Comparison of ENCODE assay signal across 9 cellular contexts in the genomic region with DNA sequence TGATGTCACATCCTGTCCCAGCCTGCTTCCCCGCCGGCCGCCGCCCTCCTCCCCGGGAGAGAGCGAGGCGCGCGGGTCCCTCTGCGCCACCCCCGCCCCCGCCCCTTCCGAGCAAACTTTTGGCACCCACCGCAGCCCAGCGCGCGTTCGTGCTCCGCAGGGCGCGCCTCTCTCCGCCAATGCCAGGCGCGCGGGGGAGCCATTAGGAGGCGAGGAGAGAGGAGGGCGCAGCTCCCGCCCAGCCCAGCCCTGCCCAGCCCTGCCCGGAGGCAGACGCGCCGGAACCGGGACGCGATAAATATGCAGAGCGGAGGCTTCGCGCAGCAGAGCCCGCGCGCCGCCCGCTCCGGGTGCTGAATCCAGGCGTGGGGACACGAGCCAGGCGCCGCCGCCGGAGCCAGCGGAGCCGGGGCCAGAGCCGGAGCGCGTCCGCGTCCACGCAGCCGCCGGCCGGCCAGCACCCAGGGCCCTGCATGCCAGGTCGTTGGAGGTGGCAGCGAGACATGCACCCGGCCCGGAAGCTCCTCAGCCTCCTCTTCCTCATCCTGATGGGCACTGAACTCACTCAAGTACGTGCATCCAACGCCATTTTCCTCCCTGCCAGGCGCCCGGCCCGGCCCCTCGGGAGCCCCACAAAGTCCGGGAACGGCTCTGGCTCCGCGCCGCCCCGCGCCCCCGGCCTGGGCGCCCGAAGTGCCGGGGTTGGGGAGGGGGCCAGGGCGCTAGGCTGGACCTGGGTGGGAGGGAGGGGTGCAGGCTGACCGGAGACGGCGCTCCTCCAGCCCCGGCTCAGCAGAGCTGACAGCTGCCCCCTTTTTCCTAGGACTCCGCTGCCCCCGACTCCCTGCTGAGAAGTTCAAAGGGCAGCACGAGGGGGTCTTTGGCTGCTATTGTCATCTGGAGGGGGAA. TPM values are rescaled to one million over a fixed set of nuclear protein-coding genes. Genes with fewer than 3 reads are reported as not detected.
DNase-seq lines count a peak whose midpoint lies in the region; ATAC-seq and TF ChIP-seq lines count a peak whose summit lies in the region.
"Had no signal": no experiment of that assay in that cellular context is flagged by ENCODE, and none has a peak within 500 bp of the region (broad histone marks: within the 10 kb centered on the region; RNA-seq: fewer than 3 reads in every experiment).

No MANE protein-coding gene starts in this region.

- intact Hi-C loops in activated CD4-positive, alpha-beta memory T cell treated with anti-CD3 and anti-CD28 coated beads for 36 hours (cut with micrococcal nuclease), result no loop called here
- intact Hi-C loops in dendritic cell treated with granulocyte-macrophage colony-stimulating factor and Interleukin-4, amounts not matched to agents 40 ng/mL and 50 ng/mL, for 4 days (cut with micrococcal nuclease), result no loop called here

- peak; percentile 63 to 85 for ATAC-seq in upper lobe of left lung (ENCODE audit: low FRiP score in 2 of 2)
- ATAC-seq in stimulated activated naive CD8-positive, alpha-beta T cell treated with anti-CD3 and anti-CD28 coated beads, Interleukin-15, Interleukin-2, amounts not matched to agents 100 U/mL and 50 U/mL, for 24 hours, result no peak
- ATAC-seq in GM21390 (IDR thresholded peaks at IDR 0.05; ENCODE audit: unreplicated experiment), result no peak
- ATAC-seq in HG03039 (IDR thresholded peaks at IDR 0.05; ENCODE audit: unreplicated experiment), result no peak

- peak; percentile 4 for DNase-seq in activated CD4-positive, alpha-beta memory T cell treated with anti-CD3 and anti-CD28 coated beads for 36 hours
- no peak for DNase-seq in activated CD4-positive, alpha-beta memory T cell treated with anti-CD3 and anti-CD28 coated beads, Interleukin-2, amount 10 ng/mL, durations not matched to agents 7 days and 5 days
- DNase-seq in mesenteric fat pad (ENCODE audit: low spot score) (peak; percentile 91), upper lobe of left lung (peak; percentile 46 to 93)
- no peak for DNase-seq in stimulated activated naive CD8-positive, alpha-beta T cell treated with anti-CD3 and anti-CD28 coated beads, Interleukin-15, Interleukin-2, amounts not matched to agents 100 U/mL and 50 U/mL, for 24 hours
- DNase-seq: CD4-positive, CD25-positive, alpha-beta regulatory T cell had no signal

- TF ChIP-seq POLR2A in upper lobe of left lung (IDR thresholded peaks at IDR 0.05), result peak in 1 of 4 donors; percentile 16

- no peak overlapping the region for H3K27ac Mint-ChIP-seq in activated CD4-positive, alpha-beta memory T cell treated with anti-CD3 and anti-CD28 coated beads for 36 hours
- H3K27ac Mint-ChIP-seq in activated CD4-positive, alpha-beta memory T cell treated with anti-CD3 and anti-CD28 coated beads, Interleukin-2, amount 10 ng/mL, durations not matched to agents 7 days and 5 days, result no peak overlapping the region
- no peak overlapping the region for H3K27ac Mint-ChIP-seq in dendritic cell treated with granulocyte-macrophage colony-stimulating factor and Interleukin-4, amounts not matched to agents 40 ng/mL and 50 ng/mL, for 4 days
- H3K27ac Mint-ChIP-seq: CD4-positive, CD25-positive, alpha-beta regulatory T cell had no signal

- no peaks in the 10 kb centered on the region for H3K9me3 Mint-ChIP-seq in activated CD4-positive, alpha-beta memory T cell treated with anti-CD3 and anti-CD28 coated beads for 36 hours
- H3K9me3 Mint-ChIP-seq in activated CD4-positive, alpha-beta memory T cell treated with anti-CD3 and anti-CD28 coated beads, Interleukin-2, amount 10 ng/mL, durations not matched to agents 7 days and 5 days, result no peaks in the 10 kb centered on the region
- H3K9me3 Mint-ChIP-seq in dendritic cell treated with granulocyte-macrophage colony-stimulating factor and Interleukin-4, amounts not matched to agents 40 ng/mL and 50 ng/mL, for 4 days, result no peaks in the 10 kb centered on the region
- H3K9me3 Mint-ChIP-seq: CD4-positive, CD25-positive, alpha-beta regulatory T cell had no signal

- POLR2A ChIA-PET in activated CD4-positive, alpha-beta memory T cell treated with anti-CD3 and anti-CD28 coated beads for 36 hours (lab: Charles Lee), result no interaction called here
- POLR2A ChIA-PET in activated CD4-positive, alpha-beta memory T cell treated with anti-CD3 and anti-CD28 coated beads, Interleukin-2, amount 10 ng/mL, durations not matched to agents 7 days and 5 days (lab: Charles Lee), result no interaction called here

- no peak for TF ChIP-seq CTCF in upper lobe of left lung (IDR thresholded peaks at IDR 0.05)

- peaks cover 3 to 18% (median 12%) of the 10 kb centered on the region in 4 donors for H3K4me1 ChIP-seq in upper lobe of left lung

- H3K9me3 ChIP-seq in upper lobe of left lung, result no peaks in the 10 kb centered on the region

- H3K36me3 ChIP-seq in upper lobe of left lung, result no peaks in the 10 kb centered on the region

- H3K27me3 Mint-ChIP-seq in activated CD4-positive, alpha-beta memory T cell treated with anti-CD3 and anti-CD28 coated beads for 36 hours, result peaks cover 26% of the 10 kb centered on the region
- H3K27me3 Mint-ChIP-seq in activated CD4-positive, alpha-beta memory T cell treated with anti-CD3 and anti-CD28 coated beads, Interleukin-2, amount 10 ng/mL, durations not matched to agents 7 days and 5 days, result peaks cover 21% of the 10 kb centered on the region
- H3K27me3 Mint-ChIP-seq in dendritic cell treated with granulocyte-macrophage colony-stimulating factor and Interleukin-4, amounts not matched to agents 40 ng/mL and 50 ng/mL, for 4 days, result peaks cover 63% of the 10 kb centered on the region

- 1 to 4% methylated on average over 16 to 34 of the region's 90 CpGs for WGBS in upper lobe of left lung, 2 donors

- peaks cover 0 to 14% (median 5%) of the 10 kb centered on the region in 4 donors for H3K27me3 ChIP-seq in upper lobe of left lung

- no peak overlapping the region for H3K4me3 Mint-ChIP-seq in activated CD4-positive, alpha-beta memory T cell treated with anti-CD3 and anti-CD28 coated beads for 36 hours
- H3K4me3 Mint-ChIP-seq in activated CD4-positive, alpha-beta memory T cell treated with anti-CD3 and anti-CD28 coated beads, Interleukin-2, amount 10 ng/mL, durations not matched to agents 7 days and 5 days, result no peak overlapping the region
- peak overlapping the region; percentile 59 for H3K4me3 Mint-ChIP-seq in dendritic cell treated with granulocyte-macrophage colony-stimulating factor and Interleukin-4, amounts not matched to agents 40 ng/mL and 50 ng/mL, for 4 days
- H3K4me3 Mint-ChIP-seq: CD4-positive, CD25-positive, alpha-beta regulatory T cell had no signal

- no peaks in the 10 kb centered on the region for H3K36me3 Mint-ChIP-seq in activated CD4-positive, alpha-beta memory T cell treated with anti-CD3 and anti-CD28 coated beads for 36 hours
- no peaks in the 10 kb centered on the region for H3K36me3 Mint-ChIP-seq in activated CD4-positive, alpha-beta memory T cell treated with anti-CD3 and anti-CD28 coated beads, Interleukin-2, amount 10 ng/mL, durations not matched to agents 7 days and 5 days (ENCODE audit: low read depth)
- no peaks in the 10 kb centered on the region for H3K36me3 Mint-ChIP-seq in dendritic cell treated with granulocyte-macrophage colony-stimulating factor and Interleukin-4, amounts not matched to agents 40 ng/mL and 50 ng/mL, for 4 days (ENCODE audit: low read depth)
- H3K36me3 Mint-ChIP-seq: CD4-positive, CD25-positive, alpha-beta regulatory T cell had no signal

- no peak for TF ChIP-seq EP300 in upper lobe of left lung (IDR thresholded peaks at IDR 0.05)

- CTCF ChIA-PET in activated CD4-positive, alpha-beta memory T cell treated with anti-CD3 and anti-CD28 coated beads for 36 hours (lab: Charles Lee), result no interaction called here
- CTCF ChIA-PET in activated CD4-positive, alpha-beta memory T cell treated with anti-CD3 and anti-CD28 coated beads, Interleukin-2, amount 10 ng/mL, durations not matched to agents 7 days and 5 days (lab: Charles Lee), result no interaction called here

- peak overlapping the region; percentile 35 to 64 (median 58) for H3K4me3 ChIP-seq in upper lobe of left lung

- no peaks in the 10 kb centered on the region for H3K4me1 Mint-ChIP-seq in activated CD4-positive, alpha-beta memory T cell treated with anti-CD3 and anti-CD28 coated beads for 36 hours (ENCODE audit: low read depth)
- no peaks in the 10 kb centered on the region for H3K4me1 Mint-ChIP-seq in activated CD4-positive, alpha-beta memory T cell treated with anti-CD3 and anti-CD28 coated beads, Interleukin-2, amount 10 ng/mL, durations not matched to agents 7 days and 5 days
- H3K4me1 Mint-ChIP-seq in dendritic cell treated with granulocyte-macrophage colony-stimulating factor and Interleukin-4, amounts not matched to agents 40 ng/mL and 50 ng/mL, for 4 days (ENCODE audit: low read depth), result no peaks in the 10 kb centered on the region

- peak overlapping the region in 1 of 4 donors; percentile 13 for H3K27ac ChIP-seq in upper lobe of left lung

RNA-seq across cellular contexts. Expression of a gene that starts 12.0 kb away (rescaled TPM):
- total RNA-seq in activated CD4-positive, alpha-beta memory T cell treated with anti-CD3 and anti-CD28 coated beads for 36 hours, result not detected
- not detected for total RNA-seq in activated CD4-positive, alpha-beta memory T cell treated with anti-CD3 and anti-CD28 coated beads, Interleukin-2, amount 10 ng/mL, durations not matched to agents 7 days and 5 days
- total RNA-seq in mesenteric fat pad, result 22.6 TPM
- total RNA-seq in upper lobe of left lung, result 10 to 100 TPM in 4 of 6 donors, 1 to 10 TPM in 2; 3.1 to 47.9 (median 18.5) TPM
- total RNA-seq: CD4-positive, CD25-positive, alpha-beta regulatory T cell had no signal

Comparison
In these comparisons a context has a peak if more than half of its experiments do, and no peak if none do; other contexts are left out.
1. DNase-seq: peak in activated CD4-positive, alpha-beta memory T cell treated with anti-CD3 and anti-CD28 coated beads for 36 hours (single experiment), mesenteric fat pad (single experiment) and upper lobe of left lung (2 of 2); none in activated CD4-positive, alpha-beta memory T cell treated with anti-CD3 and anti-CD28 coated beads, Interleukin-2, amount 10 ng/mL, durations not matched to agents 7 days and 5 days (single experiment) and stimulated activated naive CD8-positive, alpha-beta T cell treated with anti-CD3 and anti-CD28 coated beads, Interleukin-15, Interleukin-2, amounts not matched to agents 100 U/mL and 50 U/mL, for 24 hours (single experiment).
2. ATAC-seq: peak in upper lobe of left lung (2 of 2); none in stimulated activated naive CD8-positive, alpha-beta T cell treated with anti-CD3 and anti-CD28 coated beads, Interleukin-15, Interleukin-2, amounts not matched to agents 100 U/mL and 50 U/mL, for 24 hours (single experiment), GM21390 (single experiment) and HG03039 (single experiment).
3. RNA of a gene that starts 12.0 kb away (total RNA-seq): 22.6 TPM in mesenteric fat pad (single experiment) and 3.1 to 47.9 TPM in upper lobe of left lung; not detected in activated CD4-positive, alpha-beta memory T cell treated with anti-CD3 and anti-CD28 coated beads for 36 hours and not detected in activated CD4-positive, alpha-beta memory T cell treated with anti-CD3 and anti-CD28 coated beads, Interleukin-2, amount 10 ng/mL, durations not matched to agents 7 days and 5 days; every median in the first group is over 4 times any median in the second.